In the genomic region with DNA sequence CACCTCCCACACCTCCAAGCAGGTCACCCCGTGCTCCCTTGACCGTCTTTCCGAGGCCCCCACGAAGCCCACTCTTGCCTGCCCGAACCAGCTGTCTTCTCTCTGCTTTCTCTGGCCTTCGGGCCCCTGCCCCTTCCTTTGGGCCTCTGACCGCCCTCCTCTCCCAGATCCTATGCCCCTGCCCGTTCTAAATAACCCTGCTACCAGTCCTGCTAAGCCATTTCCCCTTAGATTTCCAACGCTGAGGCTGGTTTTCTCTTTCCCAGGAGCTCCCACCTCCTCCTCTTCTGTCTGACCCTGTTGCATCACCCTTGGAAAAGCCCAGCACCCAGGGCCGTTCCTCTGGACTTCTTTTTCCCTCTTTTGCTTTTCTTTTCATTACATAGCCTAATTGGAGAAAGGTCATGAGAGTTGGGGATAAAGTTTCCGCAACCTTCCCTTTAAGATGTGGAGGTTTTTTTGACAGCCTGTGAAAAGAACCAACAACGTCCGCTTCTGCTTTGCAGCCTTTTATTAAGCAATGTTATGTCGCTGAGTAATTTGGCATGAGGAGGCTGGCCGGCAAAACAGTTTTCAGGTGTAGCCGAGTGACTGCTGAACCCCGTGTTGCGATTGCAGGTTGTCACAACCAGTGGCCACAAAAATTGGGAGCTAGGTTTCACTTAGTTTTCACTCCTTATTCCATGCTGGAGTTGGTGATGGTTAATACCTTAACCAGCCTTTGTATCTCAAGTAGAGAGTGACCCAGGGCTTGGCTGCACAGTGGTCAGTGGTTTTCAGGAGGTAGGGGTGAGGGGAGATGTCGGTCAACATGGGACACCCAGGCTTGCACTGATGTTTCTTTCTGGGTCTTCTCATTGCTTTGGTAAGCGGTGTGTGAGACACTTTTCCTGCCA, we compare ENCODE assay signal across 8 cellular contexts. TPM values are rescaled to one million over a fixed set of nuclear protein-coding genes. Genes with fewer than 3 reads are reported as not detected.
A peak's percentile ranks its signal among the peaks of the same experiment; 100 is the strongest.
DNase-seq lines count a peak whose midpoint lies in the region; ATAC-seq and TF ChIP-seq lines count a peak whose summit lies in the region.

No MANE protein-coding gene starts in this region.

- peak overlapping the region; percentile 87 for H3K9ac ChIP-seq in iPS-20b (ENCODE audit: low read depth, low read length)
- peak overlapping the region; percentile 86 to 97 (median 94) for H3K9ac ChIP-seq in skeletal muscle tissue (ENCODE audit: low read depth in 1 of 3, low read length in 3 of 3)

- CTCF ChIA-PET in Panc1 (lab: Charles Lee): interaction anchor here (0.6 kb wide), 1 partner anchor 185 kb away, joined by 4 read pairs; no protein-coding TSS in a partner anchor

- peak overlapping the region; percentile 86 for H3K27ac ChIP-seq in Panc1 (ENCODE audit: low read length)
- no peak overlapping the region for H3K27ac ChIP-seq in iPS-20b (ENCODE audit: low read length)
- H3K27ac ChIP-seq in skeletal muscle tissue (ENCODE audit: low read depth, low read length): peak overlapping the region; percentile 92

- POLR2A ChIA-PET in Panc1 (lab: Charles Lee): no interaction called here

- in situ Hi-C loops in Panc1 (cut with HindIII; ENCODE audit: low pct_unique_long_range_greater_than_20kb, low sequenced_read_pairs) (no loop called here), T47D (cut with HindIII; ENCODE audit: low pct_unique_long_range_greater_than_20kb, low sequenced_read_pairs) (no loop called here)

- H3K27me3 ChIP-seq in Panc1 (ENCODE audit: control insufficient read depth, insufficient read depth, low read length): no peaks in the 10 kb centered on the region
- H3K27me3 ChIP-seq in iPS-20b (ENCODE audit: insufficient read depth, low read length): no peaks in the 10 kb centered on the region
- no peaks in the 10 kb centered on the region for H3K27me3 ChIP-seq in skeletal muscle tissue (ENCODE audit: control insufficient read depth in 3 of 3, insufficient read depth in 3 of 3, low read length in 3 of 3)

- H3K36me3 ChIP-seq in Panc1 (ENCODE audit: control insufficient read depth, insufficient read depth, low read length) (no peaks in the 10 kb centered on the region), iPS-20b (ENCODE audit: insufficient read depth, low read depth, low read length) (no peaks in the 10 kb centered on the region; the same call in 1 of the 2 replicates), skeletal muscle tissue (ENCODE audit: control insufficient read depth in 3 of 3, insufficient read depth in 3 of 3, low read length in 3 of 3) (no peaks in the 10 kb centered on the region)

- DNase-seq in SHP77 (lab: John Stamatoyannopoulos, UW): peak; percentile 3 to 12
- no peak for DNase-seq in SHP77 treated with DMSO at 0.1 percent for 48 hours (lab: John Stamatoyannopoulos, UW)
- DNase-seq in Panc1 (ENCODE audit: low read depth, low spot score): no peak
- DNase-seq in T47D (ENCODE audit: low read depth in 1 of 2, low spot score in 1 of 2): peak; percentile 42 to 44
- no peak for DNase-seq in NCI-H1694 (lab: John Stamatoyannopoulos, UW)

- H3K9me3 ChIP-seq in Panc1 (ENCODE audit: control insufficient read depth, insufficient read depth, low read depth, low read length): no peaks in the 10 kb centered on the region
- H3K9me3 ChIP-seq in iPS-20b (ENCODE audit: insufficient read depth, low read depth, low read length): peaks cover 4% of the 10 kb centered on the region; the same call in 1 of the 2 replicates
- no peaks in the 10 kb centered on the region for H3K9me3 ChIP-seq in skeletal muscle tissue (ENCODE audit: control insufficient read depth in 3 of 3, low read length in 3 of 3)

- ATAC-seq in HG03095 (IDR thresholded peaks at IDR 0.05; ENCODE audit: unreplicated experiment) (peak; percentile 34), Panc1 (peak; percentile 34)

- intact Hi-C loops in Panc1 (cut with micrococcal nuclease; ENCODE audit: unreplicated experiment): no loop called here

- BruUV-seq in Panc1 (replicated peaks; lab: Mats Ljungman, UMichigan): no TSS peak

- TF ChIP-seq CTCF in Panc1 (IDR thresholded peaks at IDR 0.05): no peak

- peak overlapping the region; percentile 63 to 92 for H3K4me3 ChIP-seq in Panc1 (ENCODE audit: low read depth in 2 of 2, low read length in 2 of 2)
- H3K4me3 ChIP-seq in iPS-20b (ENCODE audit: low read length): peak overlapping the region; percentile 97
- peak overlapping the region; percentile 73 to 91 (median 76) for H3K4me3 ChIP-seq in skeletal muscle tissue (ENCODE audit: low read length in 3 of 3)

- H3K4me1 ChIP-seq in Panc1 (ENCODE audit: control insufficient read depth, insufficient read depth, low read length): peaks cover 11% of the 10 kb centered on the region
- no peaks in the 10 kb centered on the region; the same call in 1 of the 2 replicates for H3K4me1 ChIP-seq in iPS-20b (ENCODE audit: insufficient read depth, low read length)
- peaks cover 9 to 18% (median 10%) of the 10 kb centered on the region in 3 donors for H3K4me1 ChIP-seq in skeletal muscle tissue (ENCODE audit: control insufficient read depth in 3 of 3, insufficient read depth in 3 of 3, low read length in 3 of 3)

RNA-seq across cellular contexts. Expression of a gene that starts 1.0 kb away (rescaled TPM):
- 20.2 TPM for total RNA-seq in Panc1 (2021; ENCODE audit: unreplicated experiment)
- 11.2 TPM for polyA plus RNA-seq in Panc1 (2012; ENCODE audit: insufficient read length)
- total RNA-seq in skeletal muscle tissue: 8.4 TPM

RNA-seq across cellular contexts. Expression of a gene that starts 35.5 kb away (rescaled TPM):
- total RNA-seq in Panc1 (2021; ENCODE audit: unreplicated experiment): 190 TPM
- 178 TPM for polyA plus RNA-seq in Panc1 (2012; ENCODE audit: insufficient read length)
- 44.4 TPM for total RNA-seq in skeletal muscle tissue

Comparison
In these comparisons a context has a peak if more than half of its experiments do, and no peak if none do; other contexts are left out.
1. DNase-seq: peak in SHP77 (2 of 2) and T47D (2 of 2); none in SHP77 treated with DMSO at 0.1 percent for 48 hours (single experiment), Panc1 (single experiment) and NCI-H1694 (single experiment).
2. Peak in every context shown above with its lines, with median percentiles within 50 percentile points of each other: H3K4me3 ChIP-seq.